Comparison of ENCODE assay signal across 8 cellular contexts in genomic region chr2:108448678-108449409, GRCh38. TPM values are rescaled to one million over a fixed set of nuclear protein-coding genes. Genes with fewer than 3 reads are reported as not detected.
DNase-seq lines count a peak whose midpoint lies in the region; FAIRE-seq and TF ChIP-seq lines count a peak whose summit lies in the region.

GCC2 (plus strand) TSS chr2:108449206; CDS start chr2:108449275, 69 bp downstream.

- peak within 1 kb of the TSS; percentile 38 for H3K14ac ChIP-seq in neuronal stem cell (ENCODE audit: low read length)

- H3K9me3 ChIP-seq in SJSA1 (replicated peaks), result no peaks in the 10 kb centered on the region
- no peaks in the 10 kb centered on the region for H3K9me3 ChIP-seq in neuronal stem cell (replicated peaks in 1 of 2; ENCODE audit: control insufficient read depth in 2 of 2, insufficient read depth in 1 of 2, low read depth in 1 of 2, low read length in 2 of 2)
- no peaks in the 10 kb centered on the region for H3K9me3 ChIP-seq in subcutaneous abdominal adipose tissue (ENCODE audit: control insufficient read depth in 5 of 5, low read length in 5 of 5)

- no peak within 1 kb of the TSS for H2BK5ac ChIP-seq in neuronal stem cell (ENCODE audit: low read length)

- peaks cover 2% of the 10 kb centered on the region for H3K79me1 ChIP-seq in neuronal stem cell (ENCODE audit: low read depth, low read length)

- H2AFZ ChIP-seq in neuronal stem cell (ENCODE audit: low read length), result peak within 1 kb of the TSS; percentile 100

- no peak within 1 kb of the TSS for H4K91ac ChIP-seq in neuronal stem cell (ENCODE audit: low read depth, low read length, poor library complexity)

- H2BK120ac ChIP-seq in neuronal stem cell (ENCODE audit: low read depth, low read length), result no peak within 1 kb of the TSS

- peak within 1 kb of the TSS; percentile 71 for H3K4me2 ChIP-seq in neuronal stem cell (ENCODE audit: insufficient read depth, low read length, poor library complexity, severe bottlenecking)

- H3K23ac ChIP-seq in neuronal stem cell (ENCODE audit: low read depth, low read length, poor library complexity), result peak within 1 kb of the TSS; percentile 96

- peak within 1 kb of the TSS; percentile 91 for H3K27ac ChIP-seq in SJSA1
- peak within 1 kb of the TSS; percentile 1 for H3K27ac ChIP-seq in neuronal stem cell (replicated peaks; ENCODE audit: low read length)
- H3K27ac ChIP-seq in subcutaneous abdominal adipose tissue (ENCODE audit: low read depth, low read length), result peak within 1 kb of the TSS; percentile 89

- H3K27me3 ChIP-seq in SJSA1 (replicated peaks), result no peaks in the 10 kb centered on the region
- H3K27me3 ChIP-seq in neuronal stem cell (ENCODE audit: control insufficient read depth in 3 of 3, insufficient read depth in 3 of 3, low read depth in 1 of 3, low read length in 3 of 3), result no peaks in the 10 kb centered on the region
- no peaks in the 10 kb centered on the region for H3K27me3 ChIP-seq in subcutaneous abdominal adipose tissue (ENCODE audit: control insufficient read depth in 5 of 5, insufficient read depth in 4 of 5, low read length in 5 of 5)

- peak within 1 kb of the TSS; percentile 76 for H2AK5ac ChIP-seq in neuronal stem cell (ENCODE audit: low read depth, low read length)

- WGBS in neuronal stem cell (ENCODE audit: extremely low coverage in 2 of 2, insufficient read length in 2 of 2, insufficient replicate concordance in 1 of 2), 2 donors, result no CpG with 5 or more reads among the region's 55 CpGs

- H3K4ac ChIP-seq in neuronal stem cell (ENCODE audit: low read length), result no peak within 1 kb of the TSS

- no peak for FAIRE-seq in frontal cortex (lab: Jason Lieb, UNC)

- H3K4me1 ChIP-seq in SJSA1 (replicated peaks) (peaks cover 14% of the 10 kb centered on the region), neuronal stem cell (ENCODE audit: control insufficient read depth in 2 of 2, insufficient read depth in 1 of 2, low read depth in 1 of 2, low read length in 2 of 2) (peaks cover 3 to 5% of the 10 kb centered on the region in 2 donors), subcutaneous abdominal adipose tissue (ENCODE audit: control insufficient read depth in 5 of 5, insufficient read depth in 5 of 5, low read length in 5 of 5) (peaks cover 0 to 19% (median 17%) of the 10 kb centered on the region in 5 donors)

- H3K9ac ChIP-seq in neuronal stem cell (ENCODE audit: low read depth, low read length, poor library complexity) (peak within 1 kb of the TSS; percentile 94), subcutaneous abdominal adipose tissue (ENCODE audit: low read length in 5 of 5) (peak within 1 kb of the TSS; percentile 80 to 95 (median 88))

- H2BK12ac ChIP-seq in neuronal stem cell (ENCODE audit: low read length), result no peak within 1 kb of the TSS

- H2BK15ac ChIP-seq in neuronal stem cell (ENCODE audit: low read length), result peak within 1 kb of the TSS; percentile 58

- TF ChIP-seq CTCF in HFF-Myc (IDR thresholded peaks at IDR 0.05; ENCODE audit: low read depth, low read length, missing control alignments), result no peak

- peak within 1 kb of the TSS; percentile 82 for H4K8ac ChIP-seq in neuronal stem cell (ENCODE audit: low read depth, low read length)

- H3K18ac ChIP-seq in neuronal stem cell (ENCODE audit: low read length), result peak within 1 kb of the TSS; percentile 91

- peak; percentile 45 for DNase-seq in GM04503 (ENCODE audit: low read depth)
- DNase-seq in HFF-Myc (ENCODE audit: extremely low read depth, low read depth), result peak; percentile 80
- peak; percentile 91 for DNase-seq in MV-4-11 (lab: John Stamatoyannopoulos, UW)
- DNase-seq in SJSA1 (ENCODE audit: low read depth in 1 of 2, low spot score in 2 of 2), result peak; percentile 88 to 92
- DNase-seq in activated gamma-delta T cell treated with anti-CD3 and anti-CD28 coated beads, Interleukin-2, amount 50 U/mL, for 16 hours (ENCODE audit: low read depth), result peak; percentile 95
- peak; percentile 76 to 86 for DNase-seq in frontal cortex (ENCODE audit: low spot score in 2 of 2)
- DNase-seq in neuronal stem cell (ENCODE audit: low spot score), result peak; percentile 88

- peaks cover 40% of the 10 kb centered on the region for H3K36me3 ChIP-seq in SJSA1
- peaks cover 6 to 28% of the 10 kb centered on the region in 2 donors for H3K36me3 ChIP-seq in neuronal stem cell (replicated peaks in 1 of 2; ENCODE audit: control insufficient read depth in 2 of 2, insufficient read depth in 2 of 2, low read length in 2 of 2)
- peaks cover 8 to 20% (median 13%) of the 10 kb centered on the region in 5 donors for H3K36me3 ChIP-seq in subcutaneous abdominal adipose tissue (ENCODE audit: control insufficient read depth in 5 of 5, insufficient read depth in 5 of 5, low read length in 5 of 5)

- H3K4me3 ChIP-seq in HFF-Myc (replicated peaks; ENCODE audit: low read depth, low read length), result peak within 1 kb of the TSS; percentile 94
- peak within 1 kb of the TSS; percentile 76 for H3K4me3 ChIP-seq in SJSA1
- peak within 1 kb of the TSS; percentile 90 to 98 for H3K4me3 ChIP-seq in neuronal stem cell (ENCODE audit: low read length in 2 of 2)
- H3K4me3 ChIP-seq in subcutaneous abdominal adipose tissue (ENCODE audit: low read depth in 1 of 5, low read length in 5 of 5), result peak within 1 kb of the TSS; percentile 95 to 98 (median 97)

RNA-seq across cellular contexts. Expression of gene GCC2, which starts in this region (rescaled TPM):
- total RNA-seq in SJSA1 (2014; rRNA removed; shearing (Covaris generic)), result 18.6 and 18.8 TPM in 2 replicates
- 31.8 TPM for total RNA-seq in frontal cortex
- polyA plus RNA-seq in neuronal stem cell (2013, experiment 1 of 2), result 28.5 TPM
- polyA plus RNA-seq in neuronal stem cell (2013, experiment 2 of 2), result 26.9 TPM

Comparison
In these comparisons a context has a peak if more than half of its experiments do, and no peak if none do; other contexts are left out.
1. Peak in every context shown above with its lines: DNase-seq, H3K4me3 ChIP-seq and H3K27ac ChIP-seq.
2. DNase-seq: peak in every context shown above with its lines; median percentile 95 in activated gamma-delta T cell treated with anti-CD3 and anti-CD28 coated beads, Interleukin-2, amount 50 U/mL, for 16 hours; 91 in MV-4-11; 90 in SJSA1; 88 in neuronal stem cell; 81 in frontal cortex; 80 in HFF-Myc; 45 in GM04503.
3. H3K27ac ChIP-seq: peak in every context shown above with its lines; median percentile 91 in SJSA1; 89 in subcutaneous abdominal adipose tissue; 1 in neuronal stem cell.